15 cellular contexts compared by ENCODE assay signal in the genomic region with DNA sequence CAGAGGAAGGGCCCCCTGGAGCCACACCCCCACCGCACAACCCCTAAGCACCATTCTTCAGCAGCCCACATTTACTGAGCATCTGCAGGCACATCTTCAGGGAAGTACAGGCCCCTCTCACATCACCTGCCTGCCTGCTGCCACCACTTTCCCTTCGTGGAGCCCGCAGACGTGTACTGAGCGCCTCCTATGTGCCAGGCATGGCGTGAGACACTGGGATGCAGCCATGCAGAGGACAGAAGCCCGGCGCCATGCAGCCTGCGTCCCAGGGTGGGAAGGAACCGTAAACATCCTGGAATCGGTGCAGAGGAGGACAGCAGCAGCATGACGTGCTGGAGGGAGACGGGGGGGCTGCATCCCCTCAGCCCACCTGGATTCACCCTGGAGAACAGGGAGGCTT.
DNase-seq lines count a peak whose midpoint lies in the region; ATAC-seq, FAIRE-seq and TF ChIP-seq lines count a peak whose summit lies in the region.
"Had no signal": no experiment of that assay in that cellular context is flagged by ENCODE, and none has a peak within 500 bp of the region (broad histone marks: within the 10 kb centered on the region; RNA-seq: fewer than 3 reads in every experiment).

No MANE protein-coding gene starts in this region.

- peaks cover 11% of the 10 kb centered on the region for H3K79me1 ChIP-seq in H1 (ENCODE audit: low read depth, low read length)

- no peak overlapping the region for H3K4me3 ChIP-seq in H1 (ENCODE audit: extremely low read depth in 1 of 4, insufficient read depth in 2 of 4, low read depth in 3 of 4, low read length in 4 of 4)
- H3K4me3 ChIP-seq: dorsolateral prefrontal cortex, heart right ventricle, SJCRH30 had no signal

- no peak overlapping the region for H2BK20ac ChIP-seq in H1 (ENCODE audit: low read length)

- WGBS in H1 (ENCODE audit: extremely low coverage in 1 of 2, insufficient coverage in 1 of 2, insufficient read length in 1 of 2, insufficient replicate concordance in 2 of 2, low coverage in 1 of 2, low lambda C conversion rate in 2 of 2, missing lambda C conversion rate in 1 of 2), 2 experiments = 90% methylated on average over 13 of the region's 13 CpGs; no CpG with 5 or more reads in 1 of the 2 experiments

- DNase-seq in ELR (ENCODE audit: low read depth) = peak; percentile 19
- peak; percentile 55 for DNase-seq in NCI-H1694 (lab: John Stamatoyannopoulos, UW)
- no peak for DNase-seq in H1 (ENCODE audit: low read depth in 1 of 2, low spot score in 2 of 2)
- no peak for DNase-seq in activated CD4-positive, CD25-positive, alpha-beta regulatory T cell (lab: John Stamatoyannopoulos, UW)
- DNase-seq: activated CD4-positive, alpha-beta T cell treated with anti-CD3 and anti-CD28 coated beads, Interleukin-2, amount 50 U/mL, for 1 hour; activated naive CD8-positive, alpha-beta T cell treated with anti-CD3 and anti-CD28 coated beads, Interleukin-2, amount 10 ng/mL, durations not matched to agents 7 days and 5 days; heart right ventricle; substantia nigra had no signal

- no peaks in the 10 kb centered on the region for H3K27me3 ChIP-seq in H1 (replicated peaks in 1 of 4; ENCODE audit: control insufficient read depth in 3 of 4, extremely low read depth in 1 of 4, insufficient read depth in 3 of 4, low read length in 3 of 4)

- H3K4ac ChIP-seq in H1 (replicated peaks; ENCODE audit: insufficient read length, low read depth, low read length) = no peak overlapping the region

- FAIRE-seq in H1 (lab: Jason Lieb, UNC) = no peak
- FAIRE-seq: GM12891 had no signal

- peaks cover 0 to 4% of the 10 kb centered on the region in 2 experiments; a peak in 1 of 4 replicates for H3K79me2 ChIP-seq in H1 (ENCODE audit: control insufficient read depth in 1 of 2, insufficient read depth in 2 of 2, low read length in 2 of 2)

- CTCF ChIA-PET in H1 (lab: Charles Lee; ENCODE audit: partially characterized antibody) = interaction anchor here (0.8 to 5.7 kb wide), 24 partner anchors 7 to 321 kb away, joined by 3 to 47 read pairs (median 5); partner anchors contain the start of gene IP6K3

- no peak for TF ChIP-seq EP300 in H1 (IDR thresholded peaks at IDR 0.05; ENCODE audit: borderline replicate concordance in 1 of 2, low read depth in 2 of 2, low read length in 2 of 2)

- no peak overlapping the region for H4K8ac ChIP-seq in H1 (ENCODE audit: extremely low read depth, insufficient read depth, low read length)

- peak; percentile 80 for TF ChIP-seq CTCF in 22Rv1 (IDR thresholded peaks at IDR 0.05)
- peak in 2 of 3 experiments; percentile 48 to 50; a peak in 3 of 4 replicates for TF ChIP-seq CTCF in H1 (IDR thresholded peaks at IDR 0.05; ENCODE audit: control extremely low read depth in 1 of 3, insufficient read depth in 1 of 3, low read depth in 1 of 3, low read length in 3 of 3)

- no peak overlapping the region for H3K56ac ChIP-seq in H1 (replicated peaks; ENCODE audit: insufficient read length, low read depth, low read length)

- H3K9me3 ChIP-seq in H1 (ENCODE audit: insufficient read depth in 2 of 2, low read depth in 1 of 2, low read length in 1 of 2) = peaks cover 0 to 5% of the 10 kb centered on the region in 2 experiments; a peak in 1 of 4 replicates
- H3K9me3 ChIP-seq: heart right ventricle, SJCRH30 had no signal

- peaks cover 0 to 14% (median 7%) of the 10 kb centered on the region in 4 experiments; a peak in 6 of 7 replicates for H3K4me1 ChIP-seq in H1 (replicated peaks in 1 of 4; ENCODE audit: control insufficient read depth in 3 of 4, insufficient read depth in 4 of 4, low read length in 3 of 4)
- H3K4me1 ChIP-seq: SJCRH30 had no signal

- H2BK5ac ChIP-seq in H1 (ENCODE audit: low read depth, low read length) = no peak overlapping the region

- peak; percentile 31 to 56 for TF ChIP-seq RAD21 in H1 (IDR thresholded peaks at IDR 0.05 in 1 of 2, conservative IDR thresholded peaks at IDR 0.05 in 1 of 2; ENCODE audit: low read depth in 2 of 2, low read length in 2 of 2)

- no peak overlapping the region for H3K18ac ChIP-seq in H1 (ENCODE audit: extremely low read depth, low read length)

- no peak overlapping the region for H3K14ac ChIP-seq in H1 (ENCODE audit: insufficient read length)

- ATAC-seq in GM18520 (IDR thresholded peaks at IDR 0.05; ENCODE audit: unreplicated experiment) = no peak
- ATAC-seq in HG03039 (IDR thresholded peaks at IDR 0.05; ENCODE audit: unreplicated experiment) = no peak
- ATAC-seq in HG03342 (IDR thresholded peaks at IDR 0.05; ENCODE audit: unreplicated experiment) = no peak
- ATAC-seq: heart right ventricle had no signal

- H2BK15ac ChIP-seq in H1 (ENCODE audit: low read length) = 0 out of 2 replicates have a peak overlapping the region, but pooled peaks have one; percentile 48

- TF ChIP-seq POLR2A in H1 (IDR thresholded peaks at IDR 0.05; ENCODE audit: control extremely low read depth in 1 of 2, low read depth in 2 of 2, low read length in 2 of 2) = no peak

- H3K36me3 ChIP-seq in H1 (ENCODE audit: control insufficient read depth in 2 of 4, insufficient read depth in 4 of 4, low read length in 3 of 4) = no peaks in the 10 kb centered on the region; a peak in 1 of 8 replicates
- H3K36me3 ChIP-seq: heart right ventricle, SJCRH30 had no signal

- H4K91ac ChIP-seq in H1 (replicated peaks; ENCODE audit: insufficient read length, low read length) = no peak overlapping the region

- no peak overlapping the region for H3K23ac ChIP-seq in H1 (ENCODE audit: insufficient read length)

- POLR2A ChIA-PET in H1 (lab: Charles Lee; ENCODE audit: partially characterized antibody) = no interaction called here

- no peak overlapping the region for H2AFZ ChIP-seq in H1 (ENCODE audit: low read length)

- H2BK12ac ChIP-seq in H1 (ENCODE audit: low read depth, low read length) = 0 out of 2 replicates have a peak overlapping the region, but pooled peaks have one; percentile 39

- H3K27ac ChIP-seq in 22Rv1 = no peak overlapping the region
- no peak overlapping the region for H3K27ac ChIP-seq in H1 (ENCODE audit: low read depth, low read length)
- H3K27ac ChIP-seq: heart right ventricle, SJCRH30 had no signal

- H2BK120ac ChIP-seq in H1 (replicated peaks; ENCODE audit: low read depth, low read length) = no peak overlapping the region

- no peak overlapping the region for H3K9ac ChIP-seq in H1 (replicated peaks in 1 of 4; ENCODE audit: extremely low read depth in 1 of 4, low read depth in 3 of 4, low read length in 3 of 4)

- H2AK5ac ChIP-seq in H1 (ENCODE audit: low read depth, low read length) = no peak overlapping the region

- H3K23me2 ChIP-seq in H1 (ENCODE audit: low read depth, low read length) = peaks cover 19% of the 10 kb centered on the region; the same call in 1 of the 2 replicates

- peaks cover 2 to 19% of the 10 kb centered on the region in 2 experiments for H4K20me1 ChIP-seq in H1 (replicated peaks in 1 of 2; ENCODE audit: control insufficient read depth in 1 of 2, insufficient read depth in 2 of 2, low read length in 2 of 2)

- no peak overlapping the region for H4K5ac ChIP-seq in H1 (ENCODE audit: insufficient read length, low read depth, low read length)

- no peak overlapping the region for H3K4me2 ChIP-seq in H1 (ENCODE audit: insufficient read depth in 1 of 2, low read depth in 2 of 2, low read length in 2 of 2)

TF ChIP-seq in H1, 55 proteins besides CTCF, POLR2A, EP300 and RAD21:
- no peak for TF ChIP-seq FOSL1 (IDR thresholded peaks at IDR 0.05; ENCODE audit: insufficient read depth, low read depth, low read length)
- no peak for TF ChIP-seq SP4 (IDR thresholded peaks at IDR 0.05; ENCODE audit: low read length)
- no peak for TF ChIP-seq POLR2AphosphoS5 (IDR thresholded peaks at IDR 0.05; ENCODE audit: low read depth, low read length)
- TF ChIP-seq RFX5 (IDR thresholded peaks at IDR 0.05; ENCODE audit: borderline replicate concordance, low read depth, low read length) = no peak
- TF ChIP-seq RNF2 (IDR thresholded peaks at IDR 0.05; ENCODE audit: borderline replicate concordance, low read depth, low read length, missing control alignments, poor library complexity, severe bottlenecking) = no peak
- TF ChIP-seq, protein P1, sequence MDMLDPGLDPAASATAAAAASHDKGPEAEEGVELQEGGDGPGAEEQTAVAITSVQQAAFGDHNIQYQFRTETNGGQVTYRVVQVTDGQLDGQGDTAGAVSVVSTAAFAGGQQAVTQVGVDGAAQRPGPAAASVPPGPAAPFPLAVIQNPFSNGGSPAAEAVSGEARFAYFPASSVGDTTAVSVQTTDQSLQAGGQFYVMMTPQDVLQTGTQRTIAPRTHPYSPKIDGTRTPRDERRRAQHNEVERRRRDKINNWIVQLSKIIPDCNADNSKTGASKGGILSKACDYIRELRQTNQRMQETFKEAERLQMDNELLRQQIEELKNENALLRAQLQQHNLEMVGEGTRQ (IDR thresholded peaks at IDR 0.05; ENCODE audit: low read length) = no peak

Comparison
In these comparisons a context has a peak if more than half of its experiments do, and no peak if none do; other contexts are left out.
1. DNase-seq: peak in ELR (single experiment) and NCI-H1694 (single experiment); none in H1 (0 of 2) and activated CD4-positive, CD25-positive, alpha-beta regulatory T cell (0 of 4).